In the genomic region with DNA sequence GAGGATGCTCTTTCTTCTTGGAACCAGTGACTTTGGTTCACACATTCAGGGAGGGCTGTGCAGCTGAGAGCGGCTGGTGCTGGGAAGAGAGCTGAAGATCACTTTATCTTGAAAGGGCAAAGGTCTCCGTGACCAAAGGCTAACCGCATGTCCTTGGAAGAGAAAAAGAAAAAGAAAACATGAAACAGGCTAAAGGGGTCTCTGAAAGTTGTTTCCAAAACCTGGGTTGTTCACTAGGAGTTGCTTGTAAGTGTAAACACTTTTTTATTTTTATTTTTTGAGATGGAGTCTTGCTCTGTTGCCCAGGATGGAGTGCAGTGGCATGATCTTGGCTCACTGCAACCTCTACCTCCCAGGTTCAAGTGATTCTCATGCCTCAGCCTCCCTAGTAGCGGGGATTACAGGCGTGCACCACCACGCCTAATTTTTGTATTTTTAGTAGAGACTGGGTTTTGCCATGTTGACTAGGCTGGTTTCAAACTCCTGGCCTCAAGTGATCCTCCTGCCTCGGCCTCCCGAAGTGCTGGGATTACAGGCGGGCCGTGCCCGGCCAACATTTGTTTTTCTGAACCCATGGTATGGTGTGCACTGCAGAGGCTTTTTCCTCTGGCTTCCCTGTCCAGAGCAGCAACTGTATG, we compare ENCODE assay signal across 8 cellular contexts.
A peak's percentile ranks its signal among the peaks of the same experiment; 100 is the strongest.
DNase-seq lines count a peak whose midpoint lies in the region; ATAC-seq, FAIRE-seq and TF ChIP-seq lines count a peak whose summit lies in the region.
"Not testable (repeated sequence)": the region's sequence is repeated elsewhere in the genome, so short reads cannot be mapped to it uniquely, and the experiment has no call there.

No MANE protein-coding gene starts in this region.

- not testable (repeated sequence) for TF ChIP-seq RAD21 in IMR-90 (IDR thresholded peaks at IDR 0.05; ENCODE audit: low read length)

- not testable (repeated sequence) for TF ChIP-seq POLR2A in IMR-90 (IDR thresholded peaks at IDR 0.05; ENCODE audit: low read depth, low read length)

- peak overlapping the region; percentile 76 for H3K4me3 Mint-ChIP-seq in T-helper 2 cell treated with Interferon-gamma antibody and Interleukin-4, amounts not matched to agents 5 μg/mL and 100 μg/mL, for 36 hours
- H3K4me3 Mint-ChIP-seq in activated naive CD8-positive, alpha-beta T cell treated with anti-CD3 and anti-CD28 coated beads, Interleukin-2, amount 10 ng/mL, durations not matched to agents 7 days and 5 days: peak overlapping the region; percentile 77
- peak overlapping the region; percentile 73 to 77 for H3K4me3 Mint-ChIP-seq in effector memory CD8-positive, alpha-beta T cell
- peak overlapping the region; percentile 61 for H3K4me3 Mint-ChIP-seq in nephron progenitor cell
- H3K4me3 Mint-ChIP-seq in stimulated activated memory B cell treated with anti-CD40 and anti-IgM and Interleukin-4, amounts not matched to agents 10 μg/mL and 1 μg/mL and 100 μg/mL, for 72 hours: peak overlapping the region; percentile 78

- peak overlapping the region; percentile 68 for H3K14ac ChIP-seq in IMR-90 (replicated peaks; ENCODE audit: low read depth, low read length)

- WGBS in IMR-90 (ENCODE audit: extremely low coverage in 2 of 2, insufficient read length in 1 of 2), 2 experiments: 100% methylated on average over 1 of the region's 11 CpGs; no CpG with 5 or more reads in 1 of the 2 experiments

- peak overlapping the region; percentile 89 for H3K23ac ChIP-seq in IMR-90 (ENCODE audit: low read depth, low read length)

- BruUV-seq in A673 (replicated peaks; lab: Mats Ljungman, UMichigan); IMR-90 (replicated peaks; lab: Mats Ljungman, UMichigan): not testable (repeated sequence)

- peak overlapping the region; percentile 91 for H3K27ac ChIP-seq in A673 (ENCODE audit: low read depth, low read length, poor library complexity, severe bottlenecking)
- H3K27ac ChIP-seq in IMR-90 (ENCODE audit: insufficient read depth, low read length): peak overlapping the region; percentile 99
- peak overlapping the region; percentile 96 for H3K27ac ChIP-seq in keratinocyte (ENCODE audit: control insufficient read depth, insufficient read depth, low read length)

- peak overlapping the region; percentile 96 for H2BK20ac ChIP-seq in IMR-90 (ENCODE audit: low read depth, low read length)

- peaks cover 14% of the 10 kb centered on the region for H3K9me1 ChIP-seq in IMR-90 (ENCODE audit: insufficient read depth, low read length)
- not testable (repeated sequence) for H3K9me1 ChIP-seq in keratinocyte (ENCODE audit: control insufficient read depth, extremely low read depth, insufficient read depth, low read length)

- not testable (repeated sequence) for H3K9me3 ChIP-seq in A673 (ENCODE audit: low read depth, low read length, poor library complexity, severe bottlenecking); IMR-90 (ENCODE audit: control insufficient read depth, insufficient read depth, low read length); keratinocyte (ENCODE audit: control insufficient read depth, low read depth, low read length)

- not testable (repeated sequence) for ATAC-seq in IMR-90 (ENCODE audit: low read depth); activated naive CD8-positive, alpha-beta T cell treated with anti-CD3 and anti-CD28 coated beads, Interleukin-2, amount 10 ng/mL, durations not matched to agents 7 days and 5 days (ENCODE audit: low read depth); effector memory CD8-positive, alpha-beta T cell (replicated peaks); stimulated activated memory B cell treated with anti-CD40 and anti-IgM and Interleukin-4, amounts not matched to agents 10 μg/mL and 1 μg/mL and 100 μg/mL, for 72 hours

- not testable (repeated sequence) for H4K20me1 ChIP-seq in IMR-90 (ENCODE audit: insufficient read depth, low read length); keratinocyte (ENCODE audit: control insufficient read depth, extremely low read depth, insufficient read depth, low read length)

- H3K9ac ChIP-seq in IMR-90 (ENCODE audit: low read depth, low read length) (peak overlapping the region; percentile 61), keratinocyte (ENCODE audit: control insufficient read depth, extremely low read depth, insufficient read depth, low read length) (peak overlapping the region; percentile 98)

- H3K79me1 ChIP-seq in IMR-90 (ENCODE audit: low read depth in 1 of 2, low read length in 2 of 2): not testable (repeated sequence)

- not testable (repeated sequence) for H3K27me3 ChIP-seq in A673 (replicated peaks; ENCODE audit: insufficient read depth, low read depth, low read length, poor library complexity); IMR-90 (ENCODE audit: control insufficient read depth, insufficient read depth, low read length); keratinocyte (ENCODE audit: control insufficient read depth, extremely low read depth, insufficient read depth, low read length)

- H2AFZ ChIP-seq in IMR-90 (replicated peaks; ENCODE audit: low read length, poor library complexity) (peak overlapping the region; percentile 90), keratinocyte (ENCODE audit: control insufficient read depth, low read length) (peak overlapping the region; percentile 78)

- POLR2A ChIA-PET in A673 (lab: Charles Lee; ENCODE audit: low non-redundant PET); IMR-90 (lab: Charles Lee; ENCODE audit: unreplicated experiment): not testable (repeated sequence)
- POLR2A ChIA-PET in activated naive CD8-positive, alpha-beta T cell treated with anti-CD3 and anti-CD28 coated beads, Interleukin-2, amount 10 ng/mL, durations not matched to agents 7 days and 5 days (lab: Charles Lee): interaction anchor here (0.6 to 3.3 kb wide), 7 partner anchors 10 to 196 kb away, joined by 3 to 28 read pairs (median 4); no protein-coding TSS in a partner anchor

- peak overlapping the region; percentile 89 to 100 for H4K8ac ChIP-seq in IMR-90 (ENCODE audit: low read depth in 2 of 2, low read length in 2 of 2)

- H2AK5ac ChIP-seq in IMR-90 (ENCODE audit: low read depth, low read length): peak overlapping the region; percentile 98

- dilution Hi-C loops in IMR-90 (cut with HindIII; ENCODE audit: low sequenced_read_pairs, unreplicated experiment); keratinocyte (cut with MboI; ENCODE audit: extremely low pct_ligation_motif_present, low sequenced_read_pairs): not testable (repeated sequence)

- peak overlapping the region; percentile 77 for H3K4ac ChIP-seq in IMR-90 (ENCODE audit: low read depth, low read length)

- not testable (repeated sequence) for H3K27me3 Mint-ChIP-seq in T-helper 2 cell treated with Interferon-gamma antibody and Interleukin-4, amounts not matched to agents 5 μg/mL and 100 μg/mL, for 36 hours (ENCODE audit: low read depth); activated naive CD8-positive, alpha-beta T cell treated with anti-CD3 and anti-CD28 coated beads, Interleukin-2, amount 10 ng/mL, durations not matched to agents 7 days and 5 days; effector memory CD8-positive, alpha-beta T cell; nephron progenitor cell (ENCODE audit: low read depth, poor library complexity)
- peaks cover 12% of the 10 kb centered on the region for H3K27me3 Mint-ChIP-seq in stimulated activated memory B cell treated with anti-CD40 and anti-IgM and Interleukin-4, amounts not matched to agents 10 μg/mL and 1 μg/mL and 100 μg/mL, for 72 hours

- H2BK5ac ChIP-seq in IMR-90 (ENCODE audit: low read depth, low read length, poor library complexity, severe bottlenecking): peak overlapping the region; percentile 96

- H3K9me3 Mint-ChIP-seq in T-helper 2 cell treated with Interferon-gamma antibody and Interleukin-4, amounts not matched to agents 5 μg/mL and 100 μg/mL, for 36 hours: peaks cover 14% of the 10 kb centered on the region
- not testable (repeated sequence) for H3K9me3 Mint-ChIP-seq in activated naive CD8-positive, alpha-beta T cell treated with anti-CD3 and anti-CD28 coated beads, Interleukin-2, amount 10 ng/mL, durations not matched to agents 7 days and 5 days; stimulated activated memory B cell treated with anti-CD40 and anti-IgM and Interleukin-4, amounts not matched to agents 10 μg/mL and 1 μg/mL and 100 μg/mL, for 72 hours
- H3K9me3 Mint-ChIP-seq in effector memory CD8-positive, alpha-beta T cell: peaks cover 5 to 11% of the 10 kb centered on the region in 2 donors
- peaks cover 12% of the 10 kb centered on the region for H3K9me3 Mint-ChIP-seq in nephron progenitor cell

- H2BK120ac ChIP-seq in IMR-90 (ENCODE audit: low read depth, low read length): peak overlapping the region; percentile 92

- not testable (repeated sequence) for TF ChIP-seq CTCF in A673 (conservative IDR thresholded peaks at IDR 0.05; ENCODE audit: low read depth, low read length); IMR-90 (conservative IDR thresholded peaks at IDR 0.05; ENCODE audit: low read depth, low read length); keratinocyte (optimal IDR thresholded peaks at IDR 0.05 in 1 of 3, IDR thresholded peaks at IDR 0.05 in 1 of 3, conservative IDR thresholded peaks at IDR 0.05 in 1 of 3; ENCODE audit: extremely low read depth in 1 of 3, insufficient read depth in 2 of 3, low read length in 3 of 3); nephron progenitor cell (IDR thresholded peaks at IDR 0.05)

- FAIRE-seq in keratinocyte (lab: Jason Lieb, UNC): not testable (repeated sequence)

- peak overlapping the region; percentile 97 for H3K27ac Mint-ChIP-seq in T-helper 2 cell treated with Interferon-gamma antibody and Interleukin-4, amounts not matched to agents 5 μg/mL and 100 μg/mL, for 36 hours
- H3K27ac Mint-ChIP-seq in activated naive CD8-positive, alpha-beta T cell treated with anti-CD3 and anti-CD28 coated beads, Interleukin-2, amount 10 ng/mL, durations not matched to agents 7 days and 5 days: peak overlapping the region; percentile 95
- peak overlapping the region; percentile 88 to 95 for H3K27ac Mint-ChIP-seq in effector memory CD8-positive, alpha-beta T cell
- H3K27ac Mint-ChIP-seq in nephron progenitor cell: peak overlapping the region; percentile 98
- H3K27ac Mint-ChIP-seq in stimulated activated memory B cell treated with anti-CD40 and anti-IgM and Interleukin-4, amounts not matched to agents 10 μg/mL and 1 μg/mL and 100 μg/mL, for 72 hours: peak overlapping the region; percentile 48

- peak overlapping the region; percentile 96 for H4K91ac ChIP-seq in IMR-90 (ENCODE audit: insufficient read depth, low read depth, low read length)

- H4K5ac ChIP-seq in IMR-90 (ENCODE audit: low read depth, low read length): peak overlapping the region; percentile 95

- H3K36me3 ChIP-seq in A673 (ENCODE audit: insufficient read depth, low read length, poor library complexity, severe bottlenecking); IMR-90 (ENCODE audit: control insufficient read depth, insufficient read depth, low read length); keratinocyte (ENCODE audit: control insufficient read depth in 2 of 2, extremely low read depth in 1 of 2, insufficient read depth in 2 of 2, low read length in 2 of 2): not testable (repeated sequence)

- not testable (repeated sequence) for H3K4me3 ChIP-seq in A673 (ENCODE audit: low read depth, low read length, poor library complexity, severe bottlenecking); IMR-90 (ENCODE audit: insufficient read depth, low read depth, low read length); keratinocyte (ENCODE audit: control insufficient read depth in 2 of 3, extremely low read depth in 1 of 3, insufficient read depth in 2 of 3, low read depth in 1 of 3, low read length in 3 of 3)

- H3K79me2 ChIP-seq in keratinocyte (ENCODE audit: control insufficient read depth, insufficient read depth, low read length): not testable (repeated sequence)

- peak overlapping the region; percentile 79 for H3K56ac ChIP-seq in IMR-90 (ENCODE audit: extremely low read depth, insufficient read depth, low read length)

- intact Hi-C loops in A673 (cut with micrococcal nuclease; ENCODE audit: unreplicated experiment): not testable (repeated sequence)
- intact Hi-C loops in IMR-90 (cut with micrococcal nuclease): loop anchor here (2.0 kb wide), 2 partner anchors 71 to 237 kb away; no protein-coding TSS in a partner anchor

- peak overlapping the region; percentile 94; the same call in 2 of the 3 replicates for H2BK15ac ChIP-seq in IMR-90 (ENCODE audit: low read depth, low read length)

- H3K36me3 Mint-ChIP-seq in T-helper 2 cell treated with Interferon-gamma antibody and Interleukin-4, amounts not matched to agents 5 μg/mL and 100 μg/mL, for 36 hours (ENCODE audit: low read depth); activated naive CD8-positive, alpha-beta T cell treated with anti-CD3 and anti-CD28 coated beads, Interleukin-2, amount 10 ng/mL, durations not matched to agents 7 days and 5 days; nephron progenitor cell (ENCODE audit: low read depth); stimulated activated memory B cell treated with anti-CD40 and anti-IgM and Interleukin-4, amounts not matched to agents 10 μg/mL and 1 μg/mL and 100 μg/mL, for 72 hours: not testable (repeated sequence)
- peaks cover 70% of the 10 kb centered on the region for H3K36me3 Mint-ChIP-seq in effector memory CD8-positive, alpha-beta T cell (ENCODE audit: insufficient read depth)

- peak overlapping the region; percentile 32; the same call in 1 of the 2 replicates for H3K4me2 ChIP-seq in IMR-90 (ENCODE audit: low read depth, low read length)
- peak overlapping the region; percentile 94 for H3K4me2 ChIP-seq in keratinocyte (ENCODE audit: control insufficient read depth, extremely low read depth, insufficient read depth, low read depth, low read length)

- H3K4me1 ChIP-seq in A673 (ENCODE audit: insufficient read depth, low read length, poor library complexity, severe bottlenecking): peaks cover 16% of the 10 kb centered on the region
- H3K4me1 ChIP-seq in IMR-90 (ENCODE audit: control insufficient read depth, insufficient read depth, low read length): peaks cover 19% of the 10 kb centered on the region
- H3K4me1 ChIP-seq in keratinocyte (ENCODE audit: control insufficient read depth, extremely low read depth, insufficient read depth, low read length): peaks cover 24% of the 10 kb centered on the region

- DNase-seq in A673 (ENCODE audit: low spot score); IMR-90; T-helper 2 cell treated with Interferon-gamma antibody and Interleukin-4, amounts not matched to agents 5 μg/mL and 100 μg/mL, for 36 hours (ENCODE audit: low spot score); activated naive CD8-positive, alpha-beta T cell treated with anti-CD3 and anti-CD28 coated beads, Interleukin-2, amount 10 ng/mL, durations not matched to agents 7 days and 5 days; effector memory CD8-positive, alpha-beta T cell; keratinocyte (ENCODE audit: low read depth, low spot score); nephron progenitor cell: not testable (repeated sequence)

- CTCF ChIA-PET in A673 (lab: Charles Lee); IMR-90 (lab: Yijun Ruan, JAX): not testable (repeated sequence)

- H3K4me1 Mint-ChIP-seq in T-helper 2 cell treated with Interferon-gamma antibody and Interleukin-4, amounts not matched to agents 5 μg/mL and 100 μg/mL, for 36 hours (ENCODE audit: low read depth): not testable (repeated sequence)
- peaks cover 20% of the 10 kb centered on the region for H3K4me1 Mint-ChIP-seq in activated naive CD8-positive, alpha-beta T cell treated with anti-CD3 and anti-CD28 coated beads, Interleukin-2, amount 10 ng/mL, durations not matched to agents 7 days and 5 days
- H3K4me1 Mint-ChIP-seq in effector memory CD8-positive, alpha-beta T cell (ENCODE audit: low read depth in 2 of 2): peaks cover 15 to 26% of the 10 kb centered on the region in 2 donors
- peaks cover 83% of the 10 kb centered on the region for H3K4me1 Mint-ChIP-seq in nephron progenitor cell
- peaks cover 18% of the 10 kb centered on the region for H3K4me1 Mint-ChIP-seq in stimulated activated memory B cell treated with anti-CD40 and anti-IgM and Interleukin-4, amounts not matched to agents 10 μg/mL and 1 μg/mL and 100 μg/mL, for 72 hours

- in situ Hi-C loops in IMR-90 (cut with MboI; ENCODE audit: low sequenced_read_pairs): not testable (repeated sequence)

- peak overlapping the region; percentile 40 for H3K18ac ChIP-seq in IMR-90 (ENCODE audit: low read depth, low read length)

- H2AK9ac ChIP-seq in IMR-90 (replicated peaks; ENCODE audit: low read depth, low read length, poor library complexity): peak overlapping the region; percentile 99

Comparison
In these comparisons a context has a peak if more than half of its experiments do, and no peak if none do; other contexts are left out.
1. H3K27ac Mint-ChIP-seq: peak in every context shown above with its lines; median percentile 98 in nephron progenitor cell; 97 in T-helper 2 cell treated with Interferon-gamma antibody and Interleukin-4, amounts not matched to agents 5 μg/mL and 100 μg/mL, for 36 hours; 95 in activated naive CD8-positive, alpha-beta T cell treated with anti-CD3 and anti-CD28 coated beads, Interleukin-2, amount 10 ng/mL, durations not matched to agents 7 days and 5 days; 92 in effector memory CD8-positive, alpha-beta T cell; 48 in stimulated activated memory B cell treated with anti-CD40 and anti-IgM and Interleukin-4, amounts not matched to agents 10 μg/mL and 1 μg/mL and 100 μg/mL, for 72 hours.